ENCODE assay signal across 13 cellular contexts in genomic region chr15:73571346-73571745, GRCh38.
DNase-seq lines count a peak whose midpoint lies in the region; ATAC-seq, FAIRE-seq and TF ChIP-seq lines count a peak whose summit lies in the region.
"Had no signal": no experiment of that assay in that cellular context is flagged by ENCODE, and none has a peak within 500 bp of the region (broad histone marks: within the 10 kb centered on the region; RNA-seq: fewer than 3 reads in every experiment).

No MANE protein-coding gene starts in this region.

- H3K4me3 Mint-ChIP-seq in activated T-cell treated with anti-CD3 and anti-CD28 coated beads, Interleukin-2, amount 50 U/mL, for 72 hours: peak overlapping the region; percentile 10 to 14
- H3K4me3 Mint-ChIP-seq in stimulated activated naive B cell treated with anti-CD40 and anti-IgM and Interleukin-4, amounts not matched to agents 10 μg/mL and 1 μg/mL and 100 μg/mL, for 72 hours: no peak overlapping the region
- H3K4me3 Mint-ChIP-seq: naive thymus-derived CD8-positive, alpha-beta T cell had no signal

- no peak overlapping the region for H3K4me3 ChIP-seq in kidney (ENCODE audit: low read length in 2 of 2)
- H3K4me3 ChIP-seq: smooth muscle cell had no signal

- H3K4me1 ChIP-seq in kidney (ENCODE audit: control insufficient read depth in 1 of 2, insufficient read depth in 1 of 2, low read depth in 1 of 2, low read length in 2 of 2): peaks cover 7 to 9% of the 10 kb centered on the region in 2 donors

- peaks cover 29% of the 10 kb centered on the region for H3K4me1 Mint-ChIP-seq in activated T-cell treated with anti-CD3 and anti-CD28 coated beads, Interleukin-2, amount 50 U/mL, for 72 hours (ENCODE audit: low read depth)
- H3K4me1 Mint-ChIP-seq in stimulated activated naive B cell treated with anti-CD40 and anti-IgM and Interleukin-4, amounts not matched to agents 10 μg/mL and 1 μg/mL and 100 μg/mL, for 72 hours: peaks cover 11 to 18% of the 10 kb centered on the region in 2 donors

- H3K9me3 Mint-ChIP-seq in activated T-cell treated with anti-CD3 and anti-CD28 coated beads, Interleukin-2, amount 50 U/mL, for 72 hours: no peaks in the 10 kb centered on the region
- H3K9me3 Mint-ChIP-seq in stimulated activated naive B cell treated with anti-CD40 and anti-IgM and Interleukin-4, amounts not matched to agents 10 μg/mL and 1 μg/mL and 100 μg/mL, for 72 hours: no peaks in the 10 kb centered on the region
- H3K9me3 Mint-ChIP-seq: naive thymus-derived CD8-positive, alpha-beta T cell had no signal

- peaks cover 13 to 53% of the 10 kb centered on the region in 2 donors for H3K36me3 ChIP-seq in kidney (ENCODE audit: control insufficient read depth in 1 of 2, insufficient read depth in 2 of 2, low read length in 2 of 2)

- no peak for TF ChIP-seq CTCF in kidney (IDR thresholded peaks at IDR 0.05; ENCODE audit: borderline replicate concordance, extremely low read depth, insufficient read depth)

- DNase-seq in activated T-cell treated with anti-CD3 and anti-CD28 coated beads, Interleukin-2, amount 50 U/mL, for 72 hours: no peak
- DNase-seq in activated T-cell treated with anti-CD3 and anti-CD28 coated beads, Interleukin-2, amount 50 U/mL, for 48 hours: no peak
- DNase-seq in NCI-H748 treated with DMSO at 0.1 percent for 48 hours (lab: John Stamatoyannopoulos, UW): peak; percentile 17
- DNase-seq in stimulated activated naive B cell treated with anti-CD40 and anti-IgM and Interleukin-4, amounts not matched to agents 10 μg/mL and 1 μg/mL and 100 μg/mL, for 72 hours: no peak
- no peak for DNase-seq in kidney
- DNase-seq: activated naive CD4-positive, alpha-beta T cell treated with Interleukin-2 at 50 U/mL for 16 hours; DMS 273 treated with DMSO at 0.1 percent for 48 hours; foreskin fibroblast; naive thymus-derived CD8-positive, alpha-beta T cell had no signal

- intact Hi-C loops in kidney (cut with DNase I): no loop called here

- no peak for FAIRE-seq in kidney (lab: Jason Lieb, UNC)

- H3K27ac Mint-ChIP-seq in activated T-cell treated with anti-CD3 and anti-CD28 coated beads, Interleukin-2, amount 50 U/mL, for 72 hours: peak overlapping the region; percentile 31
- peak overlapping the region; percentile 21 for H3K27ac Mint-ChIP-seq in stimulated activated naive B cell treated with anti-CD40 and anti-IgM and Interleukin-4, amounts not matched to agents 10 μg/mL and 1 μg/mL and 100 μg/mL, for 72 hours

- H3K36me3 Mint-ChIP-seq in activated T-cell treated with anti-CD3 and anti-CD28 coated beads, Interleukin-2, amount 50 U/mL, for 72 hours (ENCODE audit: insufficient read depth in 2 of 2): peaks cover 6 to 11% of the 10 kb centered on the region in 2 donors
- peaks cover 36 to 62% of the 10 kb centered on the region in 2 donors for H3K36me3 Mint-ChIP-seq in stimulated activated naive B cell treated with anti-CD40 and anti-IgM and Interleukin-4, amounts not matched to agents 10 μg/mL and 1 μg/mL and 100 μg/mL, for 72 hours

- H3K27me3 Mint-ChIP-seq in activated T-cell treated with anti-CD3 and anti-CD28 coated beads, Interleukin-2, amount 50 U/mL, for 72 hours (ENCODE audit: low read depth): no peaks in the 10 kb centered on the region
- no peaks in the 10 kb centered on the region for H3K27me3 Mint-ChIP-seq in stimulated activated naive B cell treated with anti-CD40 and anti-IgM and Interleukin-4, amounts not matched to agents 10 μg/mL and 1 μg/mL and 100 μg/mL, for 72 hours
- H3K27me3 Mint-ChIP-seq: naive thymus-derived CD8-positive, alpha-beta T cell had no signal

- peak; percentile 52 to 54 for ATAC-seq in activated T-cell treated with anti-CD3 and anti-CD28 coated beads, Interleukin-2, amount 50 U/mL, for 72 hours (replicated peaks in 1 of 2)
- ATAC-seq in esophagus mucosa: peak; percentile 18
- peak; percentile 13 to 44 for ATAC-seq in stimulated activated naive B cell treated with anti-CD40 and anti-IgM and Interleukin-4, amounts not matched to agents 10 μg/mL and 1 μg/mL and 100 μg/mL, for 72 hours (replicated peaks)
- no peak for ATAC-seq in HG03280 (IDR thresholded peaks at IDR 0.05; ENCODE audit: unreplicated experiment)
- no peak for ATAC-seq in GM18867 (IDR thresholded peaks at IDR 0.05; ENCODE audit: unreplicated experiment)
- ATAC-seq: naive thymus-derived CD8-positive, alpha-beta T cell had no signal

- H3K9me3 ChIP-seq in kidney (ENCODE audit: control insufficient read depth in 1 of 2, low read length in 2 of 2): no peaks in the 10 kb centered on the region

- H3K9ac ChIP-seq in kidney (ENCODE audit: low read length in 2 of 2): no peak overlapping the region

- no peak overlapping the region for H3K27ac ChIP-seq in kidney (ENCODE audit: low read depth in 2 of 2, low read length in 2 of 2)

Comparison
In these comparisons a context has a peak if more than half of its experiments do, and no peak if none do; other contexts are left out.
1. ATAC-seq: peak in activated T-cell treated with anti-CD3 and anti-CD28 coated beads, Interleukin-2, amount 50 U/mL, for 72 hours (2 of 2), esophagus mucosa (single experiment) and stimulated activated naive B cell treated with anti-CD40 and anti-IgM and Interleukin-4, amounts not matched to agents 10 μg/mL and 1 μg/mL and 100 μg/mL, for 72 hours (2 of 2); none in HG03280 (single experiment) and GM18867 (single experiment).
2. H3K4me3 Mint-ChIP-seq: peak in activated T-cell treated with anti-CD3 and anti-CD28 coated beads, Interleukin-2, amount 50 U/mL, for 72 hours (2 of 2); none in stimulated activated naive B cell treated with anti-CD40 and anti-IgM and Interleukin-4, amounts not matched to agents 10 μg/mL and 1 μg/mL and 100 μg/mL, for 72 hours (0 of 2).